15 cellular contexts compared by ENCODE assay signal in the genomic region with DNA sequence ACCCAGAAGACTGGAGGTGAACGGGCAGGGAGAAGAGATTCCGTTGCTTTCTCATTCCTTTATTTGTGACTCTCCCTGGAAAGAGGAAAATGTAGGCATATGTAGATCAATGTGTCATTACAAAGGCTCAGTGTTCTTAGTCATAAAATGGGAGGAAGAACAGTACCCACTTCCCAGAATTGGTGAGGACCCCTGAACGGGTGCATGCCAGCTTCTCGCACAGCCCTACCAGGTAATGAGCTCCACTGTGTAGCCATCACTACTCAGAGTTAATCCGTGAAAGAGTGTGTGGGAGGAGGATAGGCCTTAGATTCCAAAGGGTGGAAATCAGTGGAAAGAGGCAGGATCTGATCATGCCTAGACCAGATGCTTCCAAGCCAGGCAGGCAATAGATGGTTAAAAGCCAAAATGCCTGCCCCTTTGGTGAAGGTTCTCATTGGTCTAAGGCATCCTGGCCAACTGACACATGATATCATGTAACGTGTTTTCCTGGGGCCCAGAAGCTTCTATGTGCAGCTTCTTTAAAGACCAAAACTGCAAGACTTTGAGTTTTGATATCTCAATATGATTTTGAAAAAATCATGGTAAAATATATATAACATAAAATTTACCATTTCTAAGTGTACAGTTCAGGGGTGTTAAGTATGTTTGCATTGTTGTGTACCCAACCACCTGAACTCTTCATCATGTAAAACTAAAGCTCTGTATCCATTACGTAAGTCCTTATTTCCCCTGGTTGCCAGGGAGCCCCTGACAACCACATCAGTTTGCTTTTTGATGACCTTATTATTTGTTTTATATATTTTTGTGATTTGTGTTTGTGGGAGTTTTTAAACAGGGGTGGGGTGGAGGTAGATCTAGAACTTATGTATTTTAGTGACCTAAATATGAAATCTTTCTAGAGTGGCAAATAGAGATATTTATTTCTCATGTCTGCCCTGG.
DNase-seq lines count a peak whose midpoint lies in the region; ATAC-seq and TF ChIP-seq lines count a peak whose summit lies in the region.
"Had no signal": no experiment of that assay in that cellular context is flagged by ENCODE, and none has a peak within 500 bp of the region (broad histone marks: within the 10 kb centered on the region; RNA-seq: fewer than 3 reads in every experiment).

No MANE protein-coding gene starts in this region.

- H3K27ac ChIP-seq in Peyer's patch: peak overlapping the region; percentile 42 to 77 (median 63)
- peak overlapping the region; percentile 89 for H3K27ac ChIP-seq in epithelial cell of prostate
- H3K27ac ChIP-seq in gastrocnemius medialis: no peak overlapping the region
- H3K27ac ChIP-seq: ascending aorta, GM23248, HL-60, prostate gland had no signal

- no peak for TF ChIP-seq CTCF in Peyer's patch (IDR thresholded peaks at IDR 0.05)
- no peak for TF ChIP-seq CTCF in gastrocnemius medialis (IDR thresholded peaks at IDR 0.05 in 4 of 5, conservative IDR thresholded peaks at IDR 0.05 in 1 of 5)

- in situ Hi-C loops in gastrocnemius medialis (cut with MboI; ENCODE audit: low sequenced_read_pairs in 4 of 4): no loop called here

- H3K9me3 ChIP-seq in Peyer's patch (no peaks in the 10 kb centered on the region), gastrocnemius medialis (no peaks in the 10 kb centered on the region)
- H3K9me3 ChIP-seq: ascending aorta, BE2C, left lung, prostate gland had no signal

- DNase-seq in AG20443 (ENCODE audit: low spot score) (peak; percentile 18), Peyer's patch (no peak), epithelial cell of prostate (ENCODE audit: low read depth, low spot score) (no peak), NCI-H187 (lab: John Stamatoyannopoulos, UW) (no peak), gastrocnemius medialis (no peak), hepatic stellate cell (ENCODE audit: low spot score) (no peak)
- DNase-seq: BE2C, GM23248, left lung, NCI-H1436 treated with DMSO at 0.1 percent for 48 hours had no signal

- H3K27me3 ChIP-seq in Peyer's patch: no peaks in the 10 kb centered on the region
- no peaks in the 10 kb centered on the region for H3K27me3 ChIP-seq in gastrocnemius medialis
- H3K27me3 ChIP-seq: ascending aorta, BE2C, left lung had no signal

- peaks cover 0 to 12% (median 0%) of the 10 kb centered on the region in 4 donors for H3K4me1 ChIP-seq in Peyer's patch
- no peaks in the 10 kb centered on the region for H3K4me1 ChIP-seq in gastrocnemius medialis
- H3K4me1 ChIP-seq: ascending aorta, BE2C, left lung, prostate gland had no signal

- intact Hi-C loops in gastrocnemius medialis (cut with DNase I; ENCODE audit: low total_unique reads): no loop called here

- no peak overlapping the region for H3K4me3 ChIP-seq in Peyer's patch
- no peak overlapping the region for H3K4me3 ChIP-seq in gastrocnemius medialis
- H3K4me3 ChIP-seq: ascending aorta, GM23248, left lung, prostate gland had no signal

- no peaks in the 10 kb centered on the region for H3K36me3 ChIP-seq in Peyer's patch
- no peaks in the 10 kb centered on the region for H3K36me3 ChIP-seq in gastrocnemius medialis
- H3K36me3 ChIP-seq: ascending aorta, BE2C, left lung, prostate gland had no signal

- TF ChIP-seq POLR2A in Peyer's patch (IDR thresholded peaks at IDR 0.05): no peak
- TF ChIP-seq POLR2A in gastrocnemius medialis (IDR thresholded peaks at IDR 0.05): no peak

- ATAC-seq in GM18873 (IDR thresholded peaks at IDR 0.05; ENCODE audit: low FRiP score, unreplicated experiment) (peak; percentile 7), HG03460 (IDR thresholded peaks at IDR 0.05; ENCODE audit: unreplicated experiment) (no peak), gastrocnemius medialis (no peak)

Comparison
In these comparisons a context has a peak if more than half of its experiments do, and no peak if none do; other contexts are left out.
1. H3K27ac ChIP-seq: peak in Peyer's patch (4 of 4) and epithelial cell of prostate (single experiment); none in gastrocnemius medialis (0 of 4).